1 cellular context compared by ENCODE assay signal in genomic region chr5:78215565-78215964, GRCh38.
TF ChIP-seq lines count a peak whose summit lies in the region.

No MANE protein-coding gene starts in this region.

TF ChIP-seq in A549, 52 proteins besides CTCF, POLR2A, EP300 and RAD21 (continued from another document):
- no peak for TF ChIP-seq REST (IDR thresholded peaks at IDR 0.05)
- no peak for TF ChIP-seq MAFK (IDR thresholded peaks at IDR 0.05; ENCODE audit: partially characterized antibody)
- TF ChIP-seq RARB (CRISPR knock-in tag; IDR thresholded peaks at IDR 0.05), result no peak
